In the genomic region with DNA sequence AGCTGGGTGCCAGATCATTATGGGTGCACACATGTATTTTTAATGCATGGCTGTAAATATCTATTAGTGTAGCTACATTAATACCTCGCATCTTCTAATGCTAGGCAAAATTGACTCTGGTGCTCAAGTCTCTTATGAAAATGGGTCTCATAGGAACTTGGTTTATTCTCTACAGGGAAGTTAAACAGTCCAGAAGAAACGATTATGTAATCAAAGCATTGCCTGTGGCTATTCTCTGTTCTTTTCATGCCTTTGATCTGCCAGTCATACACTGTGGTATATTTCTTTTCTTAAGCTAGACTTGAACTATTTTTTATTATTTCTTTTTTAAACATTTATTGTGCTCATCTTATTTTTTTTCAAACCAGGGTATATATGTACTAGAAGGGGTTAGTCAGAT, we compare ENCODE assay signal across 26 cellular contexts.
"Had no signal": no experiment of that assay in that cellular context is flagged by ENCODE, and none has a peak within 500 bp of the region (broad histone marks: within the 10 kb centered on the region; RNA-seq: fewer than 3 reads in every experiment).

No MANE protein-coding gene starts in this region.

- H3K4me3 ChIP-seq: colonic mucosa, esophagus muscularis mucosa, lung, mucosa of descending colon, sigmoid colon, stomach, thyroid gland had no signal

- DNase-seq: colonic mucosa; effector CD8-positive, alpha-beta T cell; endodermal cell; foreskin melanocyte; hypothalamus; immature natural killer cell; islet precursor cell; kidney glomerular epithelial cell; left colon; left ventricle myocardium superior; mesenchymal stem cell; mucosa of descending colon; naive B cell; right cardiac atrium; sigmoid colon; stimulated activated CD4-positive, alpha-beta T cell treated with anti-CD3 and anti-CD28 coated beads, Interleukin-2, amount 100 ng/mL, for 24 hours; stimulated activated CD4-positive, alpha-beta T cell treated with anti-CD3 and anti-CD28 coated beads, Interleukin-4, amount 100 ng/mL, for 24 hours; stimulated activated naive CD4-positive, alpha-beta T cell treated with Interleukin-2 at 50 U/mL for 16 hours; stomach; thyroid gland had no signal

- H3K36me3 ChIP-seq: colonic mucosa, esophagus muscularis mucosa, neutrophil, sigmoid colon, stomach, thyroid gland had no signal

- H3K27me3 ChIP-seq: colonic mucosa, esophagus muscularis mucosa, neutrophil, sigmoid colon, stomach, thyroid gland had no signal

- H3K27ac ChIP-seq: colonic mucosa, esophagus muscularis mucosa, neutrophil, parathyroid adenoma, sigmoid colon, stomach, thyroid gland had no signal

- H3K4me1 ChIP-seq: colonic mucosa, esophagus muscularis mucosa, parathyroid adenoma, sigmoid colon, stomach, thyroid gland had no signal

- H3K9me3 ChIP-seq: colonic mucosa, esophagus muscularis mucosa, neutrophil, thyroid gland had no signal

- ATAC-seq: left colon; left ventricle myocardium superior; mucosa of descending colon; natural killer cell treated with Interleukin-12 subunit alpha and Interleukin-12 subunit beta and Interleukin-15 and Interleukin-18, amount 100 ng/mL, for 72 hours; right cardiac atrium; stimulated activated effector memory CD8-positive, alpha-beta T cell treated with anti-CD3 and anti-CD28 coated beads, Interleukin-12 subunit alpha, Interleukin-12 subunit beta, amount 100 ng/mL, for 72 hours had no signal
